7 cellular contexts compared by ENCODE assay signal in the genomic region with DNA sequence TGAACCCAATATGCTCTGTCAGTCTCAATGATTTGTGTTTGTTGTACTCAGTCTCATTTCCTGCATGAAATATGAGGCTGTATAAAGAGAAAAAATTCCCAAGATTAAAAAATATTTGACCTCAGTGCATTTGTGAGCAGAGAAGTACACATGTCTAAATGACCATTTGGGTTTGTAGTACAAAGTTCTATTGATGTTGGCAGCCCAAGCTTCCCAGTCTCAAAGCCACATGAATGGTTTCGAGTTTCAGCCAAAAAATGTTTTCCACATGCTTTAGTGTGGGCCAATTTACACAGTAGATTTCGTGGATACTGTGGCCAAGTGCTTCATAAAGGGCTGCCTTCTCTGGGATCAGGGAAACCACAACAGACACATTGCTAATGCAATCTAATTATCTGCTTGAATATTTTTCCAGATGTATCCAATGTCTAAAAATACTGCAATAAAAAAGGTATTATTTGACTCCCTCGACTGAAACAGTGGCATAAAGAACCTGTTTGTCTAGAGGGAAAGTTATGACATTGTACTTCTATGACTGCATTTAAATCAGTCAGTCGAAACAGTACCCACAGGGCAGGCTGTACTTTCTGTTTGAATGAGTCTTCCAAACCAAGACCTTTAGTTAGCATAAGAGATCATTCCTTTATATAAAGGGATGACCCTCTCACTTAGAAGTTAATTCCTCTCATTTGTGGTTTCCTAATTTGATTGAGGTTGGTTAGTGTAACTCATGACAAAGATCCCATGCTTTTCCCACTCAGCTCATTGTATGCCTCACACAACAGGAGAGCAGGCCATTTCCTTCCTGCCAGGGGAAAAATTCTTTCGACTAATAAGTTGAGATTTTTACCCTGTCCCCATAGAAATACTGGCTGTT.
DNase-seq lines count a peak whose midpoint lies in the region; ATAC-seq and TF ChIP-seq lines count a peak whose summit lies in the region.

No MANE protein-coding gene starts in this region.

- TF ChIP-seq POLR2A in breast epithelium (IDR thresholded peaks at IDR 0.05) (no peak), upper lobe of left lung (IDR thresholded peaks at IDR 0.05) (no peak)

- peak overlapping the region; percentile 35 for H3K4me2 ChIP-seq in MM.1S (ENCODE audit: low read depth, low read length)

- no peak overlapping the region for H3K4me3 ChIP-seq in MM.1S (ENCODE audit: low read length)
- peak overlapping the region in 1 of 3 donors; percentile 1 for H3K4me3 ChIP-seq in breast epithelium
- H3K4me3 ChIP-seq in upper lobe of left lung, result no peak overlapping the region

- no peaks in the 10 kb centered on the region for H3K27me3 ChIP-seq in MM.1S (replicated peaks; ENCODE audit: insufficient read depth, low read length)
- peaks cover 0 to 18% of the 10 kb centered on the region in 2 donors for H3K27me3 ChIP-seq in breast epithelium
- no peaks in the 10 kb centered on the region for H3K27me3 ChIP-seq in upper lobe of left lung

- intact Hi-C loops in breast epithelium (cut with DNase I; ENCODE audit: low total_unique reads), result no loop called here

- H3K27ac ChIP-seq in MM.1S (ENCODE audit: low read length) (no peak overlapping the region), breast epithelium (peak overlapping the region; percentile 62 to 72), upper lobe of left lung (peak overlapping the region in 3 of 4 donors; percentile 43 to 48 (median 43))

- H3K79me2 ChIP-seq in MM.1S (ENCODE audit: low read length), result no peaks in the 10 kb centered on the region

- DNase-seq in MM.1S (no peak), breast epithelium (ENCODE audit: low spot score in 2 of 2) (peak in 1 of 2 donors; percentile 60), left lobe of liver (ENCODE audit: low spot score) (peak; percentile 72), upper lobe of left lung (no peak), DMS153 (lab: John Stamatoyannopoulos, UW) (no peak), HUDEP-2 (lab: John Stamatoyannopoulos, UW; ENCODE audit: unreplicated experiment in 76 of 76) (no peak)

- H3F3A ChIP-seq in MM.1S (ENCODE audit: insufficient read depth, low read length), result no peaks in the 10 kb centered on the region

- TF ChIP-seq CTCF in MM.1S (IDR thresholded peaks at IDR 0.05; ENCODE audit: low read length) (no peak), breast epithelium (IDR thresholded peaks at IDR 0.05) (no peak), upper lobe of left lung (IDR thresholded peaks at IDR 0.05) (no peak)

- ATAC-seq in left lobe of liver (peak; percentile 87), upper lobe of left lung (ENCODE audit: low FRiP score in 2 of 2) (peak; percentile 22 to 88), GM18909 (IDR thresholded peaks at IDR 0.05; ENCODE audit: poor library complexity, unreplicated experiment) (no peak)

- H3K36me3 ChIP-seq in MM.1S (replicated peaks; ENCODE audit: insufficient read depth, low read length), result no peaks in the 10 kb centered on the region
- H3K36me3 ChIP-seq in breast epithelium, result no peaks in the 10 kb centered on the region
- H3K36me3 ChIP-seq in upper lobe of left lung, result no peaks in the 10 kb centered on the region

- H4K20me1 ChIP-seq in MM.1S (ENCODE audit: insufficient read depth, low read length), result no peaks in the 10 kb centered on the region

- no peak overlapping the region for H3K9ac ChIP-seq in MM.1S (ENCODE audit: low read length)

- no peak for TF ChIP-seq EP300 in upper lobe of left lung (IDR thresholded peaks at IDR 0.05)

- 44 to 50% methylated on average over 5 of the region's 5 CpGs for WGBS in upper lobe of left lung, 2 donors

- H3K9me3 ChIP-seq in MM.1S (replicated peaks; ENCODE audit: insufficient read depth, low read length) (no peaks in the 10 kb centered on the region), breast epithelium (no peaks in the 10 kb centered on the region), upper lobe of left lung (no peaks in the 10 kb centered on the region)

- no peak overlapping the region for H2AFZ ChIP-seq in MM.1S (ENCODE audit: low read length)

- H3K9me2 ChIP-seq in MM.1S (replicated peaks; ENCODE audit: insufficient read depth, low read length), result no peaks in the 10 kb centered on the region

- H3K4me1 ChIP-seq in MM.1S (ENCODE audit: low read length), result peaks cover 19% of the 10 kb centered on the region
- H3K4me1 ChIP-seq in breast epithelium, result peaks cover 0 to 8% of the 10 kb centered on the region in 2 donors
- peaks cover 3 to 23% (median 7%) of the 10 kb centered on the region in 4 donors for H3K4me1 ChIP-seq in upper lobe of left lung
